In the genomic region with DNA sequence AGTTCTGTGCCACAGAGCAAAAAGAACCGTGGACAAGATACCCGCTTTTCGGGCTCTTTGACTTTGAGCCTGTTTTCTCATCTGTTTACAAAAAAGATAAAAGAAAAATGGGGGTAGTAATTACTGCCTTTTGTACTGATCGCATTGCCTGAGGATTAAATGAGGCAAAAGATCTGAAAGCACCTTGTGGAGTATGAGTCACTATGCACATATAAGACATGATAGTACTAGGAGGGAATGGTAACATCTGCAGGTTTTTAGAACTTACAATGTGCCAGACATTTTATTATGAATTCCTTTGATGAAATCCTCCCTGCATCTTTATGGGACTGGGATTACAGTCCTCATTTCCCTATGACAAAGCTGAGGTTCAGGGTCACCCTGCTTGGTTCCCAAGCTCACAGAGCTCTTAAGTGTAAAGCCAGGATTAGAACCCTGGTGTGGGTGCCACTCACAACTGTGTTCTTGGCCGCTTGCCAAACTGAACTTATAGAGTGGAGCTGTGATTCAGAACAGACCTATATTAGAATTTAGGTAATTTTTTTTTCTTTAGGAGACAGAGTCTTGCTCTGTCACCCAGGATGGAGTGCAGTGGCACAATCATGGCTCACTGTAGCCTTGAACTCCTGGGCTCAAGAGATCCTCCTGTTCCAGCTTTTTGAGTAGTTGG, we compare ENCODE assay signal across 1 cellular context.
A peak's percentile ranks its signal among the peaks of the same experiment; 100 is the strongest.
TF ChIP-seq lines count a peak whose summit lies in the region.

No MANE protein-coding gene starts in this region.

TF ChIP-seq in HepG2, 621 proteins besides CTCF, POLR2A, EP300 and RAD21 (continued from another document and continues in another):
- TF ChIP-seq TBX3 (IDR thresholded peaks at IDR 0.05; ENCODE audit: borderline replicate concordance) (peak; percentile 44; the same call in 1 of the 2 replicates), HDAC6 (IDR thresholded peaks at IDR 0.05; ENCODE audit: low read depth, low read length) (no peak), KAT8 (CRISPR knock-in tag; IDR thresholded peaks at IDR 0.05) (no peak), MTF2 (CRISPR knock-in tag; IDR thresholded peaks at IDR 0.05; ENCODE audit: borderline replicate concordance) (no peak), ZNF7 (CRISPR knock-in tag; IDR thresholded peaks at IDR 0.05) (no peak), ZNF547 (CRISPR knock-in tag; IDR thresholded peaks at IDR 0.05) (no peak), FOXA3 (CRISPR knock-in tag; IDR thresholded peaks at IDR 0.05) (peak; percentile 65), ZBTB8A (CRISPR knock-in tag; IDR thresholded peaks at IDR 0.05; ENCODE audit: borderline replicate concordance, low read depth) (no peak), TMF1 (CRISPR knock-in tag; IDR thresholded peaks at IDR 0.05; ENCODE audit: low read depth) (no peak), MAZ (IDR thresholded peaks at IDR 0.05; ENCODE audit: borderline replicate concordance, low read depth, low read length) (no peak), MAZ (CRISPR knock-in tag; IDR thresholded peaks at IDR 0.05; ENCODE audit: low read depth) (no peak), TARDBP (CRISPR knock-in tag; IDR thresholded peaks at IDR 0.05) (no peak), MAFK (conservative IDR thresholded peaks at IDR 0.05 in 1 of 2, IDR thresholded peaks at IDR 0.05 in 1 of 2; ENCODE audit: low read length in 2 of 2) (no peak), ZNF709 (CRISPR knock-in tag; IDR thresholded peaks at IDR 0.05) (no peak), TCF7 (IDR thresholded peaks at IDR 0.05; ENCODE audit: low read depth) (peak; percentile 88), SOX6 (IDR thresholded peaks at IDR 0.05) (no peak), SOX6 (CRISPR knock-in tag; IDR thresholded peaks at IDR 0.05) (peak; percentile 34; the same call in 1 of the 2 replicates), CEBPG (CRISPR knock-in tag; IDR thresholded peaks at IDR 0.05) (peak; percentile 30), SOX5 (CRISPR knock-in tag; IDR thresholded peaks at IDR 0.05; ENCODE audit: borderline replicate concordance) (peak; percentile 61; the same call in 1 of the 2 replicates), FOSL1 (CRISPR knock-in tag; IDR thresholded peaks at IDR 0.05; ENCODE audit: borderline replicate concordance) (peak; percentile 87; the same call in 1 of the 2 replicates), IRX3 (CRISPR knock-in tag; IDR thresholded peaks at IDR 0.05; ENCODE audit: borderline replicate concordance, low read depth) (no peak), ZNF207 (IDR thresholded peaks at IDR 0.05; ENCODE audit: borderline replicate concordance) (no peak), ZFYVE20 (CRISPR knock-in tag; IDR thresholded peaks at IDR 0.05; ENCODE audit: borderline replicate concordance, low read depth) (no peak), SYNCRIP (IDR thresholded peaks at IDR 0.05; ENCODE audit: insufficient read depth, low read depth, low read length) (no peak), FOXP1 (IDR thresholded peaks at IDR 0.05) (no peak), FOXP1 (CRISPR knock-in tag; IDR thresholded peaks at IDR 0.05) (peak; percentile 71), MAF1 (CRISPR knock-in tag; IDR thresholded peaks at IDR 0.05; ENCODE audit: borderline replicate concordance) (no peak), RXRB (CRISPR knock-in tag; IDR thresholded peaks at IDR 0.05; ENCODE audit: borderline replicate concordance) (peak; percentile 50; the same call in 1 of the 2 replicates), RAD51 (IDR thresholded peaks at IDR 0.05; ENCODE audit: borderline replicate concordance) (no peak), PAX8 (CRISPR knock-in tag; IDR thresholded peaks at IDR 0.05; ENCODE audit: borderline replicate concordance) (no peak), ZSCAN25 (CRISPR knock-in tag; IDR thresholded peaks at IDR 0.05) (no peak), ZNF564 (CRISPR knock-in tag; IDR thresholded peaks at IDR 0.05) (no peak), STAT5B (CRISPR knock-in tag; IDR thresholded peaks at IDR 0.05) (no peak), ZNF552 (CRISPR knock-in tag; IDR thresholded peaks at IDR 0.05; ENCODE audit: borderline replicate concordance) (no peak), PPARG (CRISPR knock-in tag; conservative IDR thresholded peaks at IDR 0.05) (peak; percentile 47; the same call in 1 of the 2 replicates), XRCC5 (optimal IDR thresholded peaks at IDR 0.05; ENCODE audit: low read length) (no peak), FOXO1 (CRISPR knock-in tag; IDR thresholded peaks at IDR 0.05) (no peak)
- TF ChIP-seq, protein P1, sequence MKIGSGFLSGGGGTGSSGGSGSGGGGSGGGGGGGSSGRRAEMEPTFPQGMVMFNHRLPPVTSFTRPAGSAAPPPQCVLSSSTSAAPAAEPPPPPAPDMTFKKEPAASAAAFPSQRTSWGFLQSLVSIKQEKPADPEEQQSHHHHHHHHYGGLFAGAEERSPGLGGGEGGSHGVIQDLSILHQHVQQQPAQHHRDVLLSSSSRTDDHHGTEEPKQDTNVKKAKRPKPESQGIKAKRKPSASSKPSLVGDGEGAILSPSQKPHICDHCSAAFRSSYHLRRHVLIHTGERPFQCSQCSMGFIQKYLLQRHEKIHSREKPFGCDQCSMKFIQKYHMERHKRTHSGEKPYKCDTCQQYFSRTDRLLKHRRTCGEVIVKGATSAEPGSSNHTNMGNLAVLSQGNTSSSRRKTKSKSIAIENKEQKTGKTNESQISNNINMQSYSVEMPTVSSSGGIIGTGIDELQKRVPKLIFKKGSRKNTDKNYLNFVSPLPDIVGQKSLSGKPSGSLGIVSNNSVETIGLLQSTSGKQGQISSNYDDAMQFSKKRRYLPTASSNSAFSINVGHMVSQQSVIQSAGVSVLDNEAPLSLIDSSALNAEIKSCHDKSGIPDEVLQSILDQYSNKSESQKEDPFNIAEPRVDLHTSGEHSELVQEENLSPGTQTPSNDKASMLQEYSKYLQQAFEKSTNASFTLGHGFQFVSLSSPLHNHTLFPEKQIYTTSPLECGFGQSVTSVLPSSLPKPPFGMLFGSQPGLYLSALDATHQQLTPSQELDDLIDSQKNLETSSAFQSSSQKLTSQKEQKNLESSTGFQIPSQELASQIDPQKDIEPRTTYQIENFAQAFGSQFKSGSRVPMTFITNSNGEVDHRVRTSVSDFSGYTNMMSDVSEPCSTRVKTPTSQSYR (CRISPR knock-in tag; IDR thresholded peaks at IDR 0.05; ENCODE audit: borderline replicate concordance), result peak; percentile 62; the same call in 1 of the 2 replicates
- TF ChIP-seq, protein P2, sequence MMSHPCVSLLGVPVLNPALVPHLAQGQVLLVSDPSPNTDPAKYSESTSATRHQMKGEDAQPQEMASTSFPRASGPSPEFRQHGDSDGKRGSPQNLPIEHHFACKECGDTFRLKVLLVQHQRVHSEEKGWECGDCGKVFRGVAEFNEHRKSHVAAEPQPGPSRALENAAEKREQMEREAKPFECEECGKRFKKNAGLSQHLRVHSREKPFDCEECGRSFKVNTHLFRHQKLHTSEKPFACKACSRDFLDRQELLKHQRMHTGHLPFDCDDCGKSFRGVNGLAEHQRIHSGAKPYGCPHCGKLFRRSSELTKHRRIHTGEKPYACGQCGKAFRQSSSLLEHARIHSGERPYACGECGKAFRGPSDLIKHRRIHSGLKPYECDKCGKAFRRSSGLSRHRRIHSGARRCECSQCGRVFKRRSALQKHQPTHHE (CRISPR knock-in tag; IDR thresholded peaks at IDR 0.05; ENCODE audit: borderline replicate concordance), result no peak
- TF ChIP-seq, protein P3, sequence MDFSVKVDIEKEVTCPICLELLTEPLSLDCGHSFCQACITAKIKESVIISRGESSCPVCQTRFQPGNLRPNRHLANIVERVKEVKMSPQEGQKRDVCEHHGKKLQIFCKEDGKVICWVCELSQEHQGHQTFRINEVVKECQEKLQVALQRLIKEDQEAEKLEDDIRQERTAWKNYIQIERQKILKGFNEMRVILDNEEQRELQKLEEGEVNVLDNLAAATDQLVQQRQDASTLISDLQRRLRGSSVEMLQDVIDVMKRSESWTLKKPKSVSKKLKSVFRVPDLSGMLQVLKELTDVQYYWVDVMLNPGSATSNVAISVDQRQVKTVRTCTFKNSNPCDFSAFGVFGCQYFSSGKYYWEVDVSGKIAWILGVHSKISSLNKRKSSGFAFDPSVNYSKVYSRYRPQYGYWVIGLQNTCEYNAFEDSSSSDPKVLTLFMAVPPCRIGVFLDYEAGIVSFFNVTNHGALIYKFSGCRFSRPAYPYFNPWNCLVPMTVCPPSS (IDR thresholded peaks at IDR 0.05), result no peak
- TF ChIP-seq, protein P4, sequence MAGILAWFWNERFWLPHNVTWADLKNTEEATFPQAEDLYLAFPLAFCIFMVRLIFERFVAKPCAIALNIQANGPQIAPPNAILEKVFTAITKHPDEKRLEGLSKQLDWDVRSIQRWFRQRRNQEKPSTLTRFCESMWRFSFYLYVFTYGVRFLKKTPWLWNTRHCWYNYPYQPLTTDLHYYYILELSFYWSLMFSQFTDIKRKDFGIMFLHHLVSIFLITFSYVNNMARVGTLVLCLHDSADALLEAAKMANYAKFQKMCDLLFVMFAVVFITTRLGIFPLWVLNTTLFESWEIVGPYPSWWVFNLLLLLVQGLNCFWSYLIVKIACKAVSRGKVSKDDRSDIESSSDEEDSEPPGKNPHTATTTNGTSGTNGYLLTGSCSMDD (CRISPR knock-in tag; IDR thresholded peaks at IDR 0.05), result no peak
- TF ChIP-seq, protein P5, sequence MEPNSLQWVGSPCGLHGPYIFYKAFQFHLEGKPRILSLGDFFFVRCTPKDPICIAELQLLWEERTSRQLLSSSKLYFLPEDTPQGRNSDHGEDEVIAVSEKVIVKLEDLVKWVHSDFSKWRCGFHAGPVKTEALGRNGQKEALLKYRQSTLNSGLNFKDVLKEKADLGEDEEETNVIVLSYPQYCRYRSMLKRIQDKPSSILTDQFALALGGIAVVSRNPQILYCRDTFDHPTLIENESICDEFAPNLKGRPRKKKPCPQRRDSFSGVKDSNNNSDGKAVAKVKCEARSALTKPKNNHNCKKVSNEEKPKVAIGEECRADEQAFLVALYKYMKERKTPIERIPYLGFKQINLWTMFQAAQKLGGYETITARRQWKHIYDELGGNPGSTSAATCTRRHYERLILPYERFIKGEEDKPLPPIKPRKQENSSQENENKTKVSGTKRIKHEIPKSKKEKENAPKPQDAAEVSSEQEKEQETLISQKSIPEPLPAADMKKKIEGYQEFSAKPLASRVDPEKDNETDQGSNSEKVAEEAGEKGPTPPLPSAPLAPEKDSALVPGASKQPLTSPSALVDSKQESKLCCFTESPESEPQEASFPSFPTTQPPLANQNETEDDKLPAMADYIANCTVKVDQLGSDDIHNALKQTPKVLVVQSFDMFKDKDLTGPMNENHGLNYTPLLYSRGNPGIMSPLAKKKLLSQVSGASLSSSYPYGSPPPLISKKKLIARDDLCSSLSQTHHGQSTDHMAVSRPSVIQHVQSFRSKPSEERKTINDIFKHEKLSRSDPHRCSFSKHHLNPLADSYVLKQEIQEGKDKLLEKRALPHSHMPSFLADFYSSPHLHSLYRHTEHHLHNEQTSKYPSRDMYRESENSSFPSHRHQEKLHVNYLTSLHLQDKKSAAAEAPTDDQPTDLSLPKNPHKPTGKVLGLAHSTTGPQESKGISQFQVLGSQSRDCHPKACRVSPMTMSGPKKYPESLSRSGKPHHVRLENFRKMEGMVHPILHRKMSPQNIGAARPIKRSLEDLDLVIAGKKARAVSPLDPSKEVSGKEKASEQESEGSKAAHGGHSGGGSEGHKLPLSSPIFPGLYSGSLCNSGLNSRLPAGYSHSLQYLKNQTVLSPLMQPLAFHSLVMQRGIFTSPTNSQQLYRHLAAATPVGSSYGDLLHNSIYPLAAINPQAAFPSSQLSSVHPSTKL (CRISPR knock-in tag; IDR thresholded peaks at IDR 0.05), result peak; percentile 59
- TF ChIP-seq, protein P6, sequence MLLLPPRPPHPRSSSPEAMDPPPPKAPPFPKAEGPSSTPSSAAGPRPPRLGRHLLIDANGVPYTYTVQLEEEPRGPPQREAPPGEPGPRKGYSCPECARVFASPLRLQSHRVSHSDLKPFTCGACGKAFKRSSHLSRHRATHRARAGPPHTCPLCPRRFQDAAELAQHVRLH (CRISPR knock-in tag; IDR thresholded peaks at IDR 0.05; ENCODE audit: borderline replicate concordance, low read depth), result no peak
- TF ChIP-seq, protein P7, sequence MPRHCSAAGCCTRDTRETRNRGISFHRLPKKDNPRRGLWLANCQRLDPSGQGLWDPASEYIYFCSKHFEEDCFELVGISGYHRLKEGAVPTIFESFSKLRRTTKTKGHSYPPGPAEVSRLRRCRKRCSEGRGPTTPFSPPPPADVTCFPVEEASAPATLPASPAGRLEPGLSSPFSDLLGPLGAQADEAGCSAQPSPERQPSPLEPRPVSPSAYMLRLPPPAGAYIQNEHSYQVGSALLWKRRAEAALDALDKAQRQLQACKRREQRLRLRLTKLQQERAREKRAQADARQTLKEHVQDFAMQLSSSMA (CRISPR knock-in tag; IDR thresholded peaks at IDR 0.05), result no peak
- TF ChIP-seq, protein P8, sequence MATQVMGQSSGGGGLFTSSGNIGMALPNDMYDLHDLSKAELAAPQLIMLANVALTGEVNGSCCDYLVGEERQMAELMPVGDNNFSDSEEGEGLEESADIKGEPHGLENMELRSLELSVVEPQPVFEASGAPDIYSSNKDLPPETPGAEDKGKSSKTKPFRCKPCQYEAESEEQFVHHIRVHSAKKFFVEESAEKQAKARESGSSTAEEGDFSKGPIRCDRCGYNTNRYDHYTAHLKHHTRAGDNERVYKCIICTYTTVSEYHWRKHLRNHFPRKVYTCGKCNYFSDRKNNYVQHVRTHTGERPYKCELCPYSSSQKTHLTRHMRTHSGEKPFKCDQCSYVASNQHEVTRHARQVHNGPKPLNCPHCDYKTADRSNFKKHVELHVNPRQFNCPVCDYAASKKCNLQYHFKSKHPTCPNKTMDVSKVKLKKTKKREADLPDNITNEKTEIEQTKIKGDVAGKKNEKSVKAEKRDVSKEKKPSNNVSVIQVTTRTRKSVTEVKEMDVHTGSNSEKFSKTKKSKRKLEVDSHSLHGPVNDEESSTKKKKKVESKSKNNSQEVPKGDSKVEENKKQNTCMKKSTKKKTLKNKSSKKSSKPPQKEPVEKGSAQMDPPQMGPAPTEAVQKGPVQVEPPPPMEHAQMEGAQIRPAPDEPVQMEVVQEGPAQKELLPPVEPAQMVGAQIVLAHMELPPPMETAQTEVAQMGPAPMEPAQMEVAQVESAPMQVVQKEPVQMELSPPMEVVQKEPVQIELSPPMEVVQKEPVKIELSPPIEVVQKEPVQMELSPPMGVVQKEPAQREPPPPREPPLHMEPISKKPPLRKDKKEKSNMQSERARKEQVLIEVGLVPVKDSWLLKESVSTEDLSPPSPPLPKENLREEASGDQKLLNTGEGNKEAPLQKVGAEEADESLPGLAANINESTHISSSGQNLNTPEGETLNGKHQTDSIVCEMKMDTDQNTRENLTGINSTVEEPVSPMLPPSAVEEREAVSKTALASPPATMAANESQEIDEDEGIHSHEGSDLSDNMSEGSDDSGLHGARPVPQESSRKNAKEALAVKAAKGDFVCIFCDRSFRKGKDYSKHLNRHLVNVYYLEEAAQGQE (IDR thresholded peaks at IDR 0.05; ENCODE audit: borderline replicate concordance in 1 of 2, low read depth in 1 of 2, low read length in 2 of 2), result no peak
- TF ChIP-seq, protein P9, sequence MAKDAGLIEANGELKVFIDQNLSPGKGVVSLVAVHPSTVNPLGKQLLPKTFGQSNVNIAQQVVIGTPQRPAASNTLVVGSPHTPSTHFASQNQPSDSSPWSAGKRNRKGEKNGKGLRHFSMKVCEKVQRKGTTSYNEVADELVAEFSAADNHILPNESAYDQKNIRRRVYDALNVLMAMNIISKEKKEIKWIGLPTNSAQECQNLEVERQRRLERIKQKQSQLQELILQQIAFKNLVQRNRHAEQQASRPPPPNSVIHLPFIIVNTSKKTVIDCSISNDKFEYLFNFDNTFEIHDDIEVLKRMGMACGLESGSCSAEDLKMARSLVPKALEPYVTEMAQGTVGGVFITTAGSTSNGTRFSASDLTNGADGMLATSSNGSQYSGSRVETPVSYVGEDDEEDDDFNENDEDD (CRISPR knock-in tag; IDR thresholded peaks at IDR 0.05; ENCODE audit: borderline replicate concordance), result no peak
